ENCODE assay signal across 22 cellular contexts in genomic region chr5:169735913-169736312, GRCh38.
DNase-seq lines count a peak whose midpoint lies in the region; ATAC-seq, FAIRE-seq and TF ChIP-seq lines count a peak whose summit lies in the region.
"Had no signal": no experiment of that assay in that cellular context is flagged by ENCODE, and none has a peak within 500 bp of the region (broad histone marks: within the 10 kb centered on the region; RNA-seq: fewer than 3 reads in every experiment).

No MANE protein-coding gene starts in this region.

- no peaks in the 10 kb centered on the region for H4K20me1 ChIP-seq in GM12878 (ENCODE audit: control insufficient read depth, insufficient read depth)

- no peak overlapping the region for H3K4me3 Mint-ChIP-seq in T-helper 2 cell treated with Interferon-gamma antibody and Interleukin-4, amounts not matched to agents 5 μg/mL and 100 μg/mL, for 36 hours
- H3K4me3 Mint-ChIP-seq in nephron progenitor cell = no peak overlapping the region
- no peak overlapping the region for H3K4me3 Mint-ChIP-seq in activated T-helper 2 cell treated with anti-CD3 and anti-CD28 coated beads, Interferon-gamma antibody, Interleukin-2, Interleukin-4, amounts not matched to agents 10 μg/mL and 5 μg/mL and 100 μg/mL, durations not matched to agents 14 hours and 24 hours and 36 hours (ENCODE audit: low read depth)
- H3K4me3 Mint-ChIP-seq: CD8-positive, alpha-beta T cell; H9 had no signal

- BruUV-seq in GM12878 (replicated peaks; lab: Mats Ljungman, UMichigan) = no TSS peak

- peaks cover 6% of the 10 kb centered on the region; the same call in 1 of the 2 replicates for H3K4me1 ChIP-seq in GM12878 (ENCODE audit: control insufficient read depth, insufficient read depth, low read length)

- intact Hi-C loops in GM12878 (cut with micrococcal nuclease; ENCODE audit: unreplicated experiment) = no loop called here
- intact Hi-C loops in activated T-helper 2 cell treated with anti-CD3 and anti-CD28 coated beads, Interferon-gamma antibody, Interleukin-2, Interleukin-4, amounts not matched to agents 10 μg/mL and 5 μg/mL and 100 μg/mL, durations not matched to agents 14 hours and 24 hours and 36 hours (cut with micrococcal nuclease) = no loop called here

- CTCF ChIA-PET in GM12878 (lab: Yijun Ruan, JAX) = interaction anchor here (1.4 kb wide), 1 partner anchor 16 kb away, joined by 5 read pairs; no protein-coding TSS in a partner anchor

- WGBS in GM12878 (ENCODE audit: insufficient coverage, insufficient replicate concordance, low lambda C conversion rate, missing lambda C conversion rate) = 98% methylated on average over 3 of the region's 3 CpGs

- TF ChIP-seq CTCF in GM12878 (IDR thresholded peaks at IDR 0.05 in 2 of 3, conservative IDR thresholded peaks at IDR 0.05 in 1 of 3; ENCODE audit: control insufficient read depth in 2 of 3, extremely low read depth in 1 of 3, insufficient read depth in 1 of 3, low read depth in 3 of 3, low read length in 3 of 3) (no peak), nephron progenitor cell (IDR thresholded peaks at IDR 0.05) (no peak)

- no peak overlapping the region for H3K4me2 ChIP-seq in GM12878 (ENCODE audit: control insufficient read depth, insufficient read depth)

- TF ChIP-seq EP300 in GM12878 (IDR thresholded peaks at IDR 0.05; ENCODE audit: borderline replicate concordance in 1 of 2, control insufficient read depth in 1 of 2, low read depth in 2 of 2, low read length in 2 of 2) = no peak

- no peak overlapping the region for H2AFZ ChIP-seq in GM12878 (ENCODE audit: control insufficient read depth, low read depth, low read length)

- H3K9me3 ChIP-seq in GM12878 (replicated peaks; ENCODE audit: control insufficient read depth, insufficient read depth, low read length) = no peaks in the 10 kb centered on the region; the same call in 2 of the 3 replicates

- peak overlapping the region; percentile 24; the same call in 1 of the 2 replicates for H3K27ac ChIP-seq in GM12878 (ENCODE audit: control insufficient read depth, insufficient read depth)
- H3K27ac ChIP-seq: C4-2B had no signal

- TF ChIP-seq RAD21 in GM12878 (IDR thresholded peaks at IDR 0.05; ENCODE audit: insufficient read depth, low read depth, low read length) = no peak

- H3K36me3 Mint-ChIP-seq in T-helper 2 cell treated with Interferon-gamma antibody and Interleukin-4, amounts not matched to agents 5 μg/mL and 100 μg/mL, for 36 hours (ENCODE audit: low read depth) = peaks cover 74% of the 10 kb centered on the region
- no peaks in the 10 kb centered on the region for H3K36me3 Mint-ChIP-seq in nephron progenitor cell (ENCODE audit: low read depth)
- peaks cover 80% of the 10 kb centered on the region for H3K36me3 Mint-ChIP-seq in activated T-helper 2 cell treated with anti-CD3 and anti-CD28 coated beads, Interferon-gamma antibody, Interleukin-2, Interleukin-4, amounts not matched to agents 10 μg/mL and 5 μg/mL and 100 μg/mL, durations not matched to agents 14 hours and 24 hours and 36 hours (ENCODE audit: low read depth)

- POLR2A ChIA-PET in GM12878 (lab: Charles Lee) = interaction anchor here (0.6 kb wide), 1 partner anchor 31 kb away, joined by 3 read pairs; no protein-coding TSS in a partner anchor

- no peak for FAIRE-seq in GM12878 (lab: Jason Lieb, UNC)
- FAIRE-seq: D721Med, G401.6, GM12892, GM19239, HepG2, HTR-8/SVneo had no signal

- H3K9ac ChIP-seq in GM12878 (ENCODE audit: control insufficient read depth, insufficient read depth, low read length) = no peak overlapping the region

- no peak for ATAC-seq in GM12878
- no peak for ATAC-seq in HG02610 (IDR thresholded peaks at IDR 0.05; ENCODE audit: unreplicated experiment)
- ATAC-seq: CD8-positive, alpha-beta T cell; HepG2 had no signal

- no peaks in the 10 kb centered on the region for H3K27me3 ChIP-seq in GM12878 (replicated peaks in 1 of 2; ENCODE audit: control insufficient read depth in 2 of 2, insufficient read depth in 2 of 2, low read length in 1 of 2)

- no peak for TF ChIP-seq POLR2A in GM12878 (IDR thresholded peaks at IDR 0.05; ENCODE audit: low read depth, low read length)

- RAD21 ChIA-PET in GM12878 (lab: Charles Lee; ENCODE audit: unreplicated experiment) = interaction anchor here (1.3 kb wide), 1 partner anchor 26 kb away, joined by 4 read pairs; no protein-coding TSS in a partner anchor

- peak overlapping the region; percentile 23 for H3K27ac Mint-ChIP-seq in T-helper 2 cell treated with Interferon-gamma antibody and Interleukin-4, amounts not matched to agents 5 μg/mL and 100 μg/mL, for 36 hours
- no peak overlapping the region for H3K27ac Mint-ChIP-seq in nephron progenitor cell
- no peak overlapping the region for H3K27ac Mint-ChIP-seq in activated T-helper 2 cell treated with anti-CD3 and anti-CD28 coated beads, Interferon-gamma antibody, Interleukin-2, Interleukin-4, amounts not matched to agents 10 μg/mL and 5 μg/mL and 100 μg/mL, durations not matched to agents 14 hours and 24 hours and 36 hours
- H3K27ac Mint-ChIP-seq: H9 had no signal

- H3K79me2 ChIP-seq in GM12878 (ENCODE audit: control insufficient read depth, insufficient read depth, low read length) = peaks cover 6% of the 10 kb centered on the region

- SMC1A ChIA-PET in GM12878 (lab: Charles Lee; ENCODE audit: uncharacterized antibody, unreplicated experiment) = interaction anchor here (1.1 to 26.1 kb wide), 4 partner anchors 8 to 73 kb away, joined by 3 to 315 read pairs (median 4); no protein-coding TSS in a partner anchor

- H3K27me3 Mint-ChIP-seq in T-helper 2 cell treated with Interferon-gamma antibody and Interleukin-4, amounts not matched to agents 5 μg/mL and 100 μg/mL, for 36 hours (ENCODE audit: low read depth) = no peaks in the 10 kb centered on the region
- H3K27me3 Mint-ChIP-seq in nephron progenitor cell (ENCODE audit: low read depth, poor library complexity) = peaks cover 9% of the 10 kb centered on the region
- H3K27me3 Mint-ChIP-seq in activated T-helper 2 cell treated with anti-CD3 and anti-CD28 coated beads, Interferon-gamma antibody, Interleukin-2, Interleukin-4, amounts not matched to agents 10 μg/mL and 5 μg/mL and 100 μg/mL, durations not matched to agents 14 hours and 24 hours and 36 hours (ENCODE audit: low read depth) = no peaks in the 10 kb centered on the region

- in situ Hi-C loops in GM12878 (cut with MboI) = no loop called here

- peaks cover 12 to 57% of the 10 kb centered on the region in 2 experiments for H3K36me3 ChIP-seq in GM12878 (ENCODE audit: control insufficient read depth in 2 of 2, insufficient read depth in 2 of 2, low read length in 1 of 2)

- peaks cover 18% of the 10 kb centered on the region for H3K4me1 Mint-ChIP-seq in T-helper 2 cell treated with Interferon-gamma antibody and Interleukin-4, amounts not matched to agents 5 μg/mL and 100 μg/mL, for 36 hours (ENCODE audit: low read depth)
- H3K4me1 Mint-ChIP-seq in nephron progenitor cell = peaks cover 8% of the 10 kb centered on the region
- peaks cover 21% of the 10 kb centered on the region for H3K4me1 Mint-ChIP-seq in activated T-helper 2 cell treated with anti-CD3 and anti-CD28 coated beads, Interferon-gamma antibody, Interleukin-2, Interleukin-4, amounts not matched to agents 10 μg/mL and 5 μg/mL and 100 μg/mL, durations not matched to agents 14 hours and 24 hours and 36 hours (ENCODE audit: low read depth)

- no peaks in the 10 kb centered on the region for H3K9me3 Mint-ChIP-seq in T-helper 2 cell treated with Interferon-gamma antibody and Interleukin-4, amounts not matched to agents 5 μg/mL and 100 μg/mL, for 36 hours
- no peaks in the 10 kb centered on the region for H3K9me3 Mint-ChIP-seq in nephron progenitor cell
- no peaks in the 10 kb centered on the region for H3K9me3 Mint-ChIP-seq in activated T-helper 2 cell treated with anti-CD3 and anti-CD28 coated beads, Interferon-gamma antibody, Interleukin-2, Interleukin-4, amounts not matched to agents 10 μg/mL and 5 μg/mL and 100 μg/mL, durations not matched to agents 14 hours and 24 hours and 36 hours
- H3K9me3 Mint-ChIP-seq: CD8-positive, alpha-beta T cell had no signal

- DNase-seq in T-helper 2 cell treated with Interferon-gamma antibody and Interleukin-4, amounts not matched to agents 5 μg/mL and 100 μg/mL, for 36 hours (ENCODE audit: low spot score) = no peak
- no peak for DNase-seq in T-helper 2 cell
- DNase-seq in GM12878 (ENCODE audit: low read depth, low spot score) = no peak
- peak; percentile 6 for DNase-seq in nephron progenitor cell
- no peak for DNase-seq in activated T-helper 2 cell treated with anti-CD3 and anti-CD28 coated beads, Interferon-gamma antibody, Interleukin-2, Interleukin-4, amounts not matched to agents 10 μg/mL and 5 μg/mL and 100 μg/mL, durations not matched to agents 14 hours and 24 hours and 36 hours (ENCODE audit: low spot score)
- DNase-seq in effector CD4-positive, alpha-beta T cell = no peak
- DNase-seq: 8988T; CD8-positive, alpha-beta T cell; COR-L47; DMS153; DMS79 treated with DMSO at 0.1 percent for 48 hours; EL; GOT3; H9 had no signal

- no peak overlapping the region for H3K4me3 ChIP-seq in GM12878

TF ChIP-seq in GM12878, 131 proteins besides CTCF, POLR2A, EP300 and RAD21:
- TF ChIP-seq GABPA (IDR thresholded peaks at IDR 0.05; ENCODE audit: low read depth) (no peak), RBBP5 (conservative IDR thresholded peaks at IDR 0.05) (no peak), PKNOX1 (IDR thresholded peaks at IDR 0.05) (no peak), ZNF217 (IDR thresholded peaks at IDR 0.05) (no peak)
